8 cellular contexts compared by ENCODE assay signal in the genomic region with DNA sequence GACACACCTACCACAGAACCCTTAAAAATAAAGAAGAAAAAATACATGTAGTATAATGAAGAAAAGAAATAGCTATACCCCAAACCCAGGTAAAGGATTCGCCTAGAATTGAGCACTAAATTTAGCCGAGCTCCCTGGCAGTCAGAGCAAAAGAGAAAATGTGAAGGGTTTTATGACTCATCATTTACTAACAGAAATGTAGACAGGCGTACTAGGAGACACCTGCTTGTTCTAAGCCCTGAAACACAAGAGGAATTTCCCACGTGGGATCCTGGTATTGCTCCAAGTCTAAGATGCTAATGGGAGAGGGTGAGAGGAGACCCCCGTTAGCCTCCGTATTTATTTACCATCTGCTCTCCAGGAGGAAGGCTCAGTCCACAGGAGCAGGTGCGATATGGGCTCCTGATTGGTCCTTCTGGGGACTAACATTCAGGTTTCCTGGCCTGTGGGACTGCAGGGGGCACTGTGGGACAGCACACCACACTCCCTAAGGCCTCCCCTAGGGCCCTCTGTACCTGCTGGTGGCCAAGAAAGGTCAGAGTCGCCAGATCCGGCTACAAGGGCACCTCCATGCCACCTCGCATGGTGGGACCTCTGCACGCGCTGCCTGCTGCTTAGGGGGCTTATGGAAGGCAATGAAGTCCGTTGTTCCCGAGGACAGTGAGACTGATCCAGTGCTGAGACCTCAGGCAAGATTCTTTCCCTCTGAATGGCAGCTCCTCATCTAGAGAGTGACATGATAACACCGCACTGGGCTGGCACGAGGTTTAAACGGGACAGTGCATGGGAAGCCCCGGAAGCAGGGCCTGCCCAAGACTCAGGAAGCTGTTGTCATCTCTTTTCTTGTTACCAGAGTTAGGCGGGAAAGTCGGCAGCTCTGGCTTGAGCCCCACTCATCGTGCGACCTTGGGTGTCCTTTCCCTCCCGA. TPM values are rescaled to one million over a fixed set of nuclear protein-coding genes. Genes with fewer than 3 reads are reported as not detected.
A peak's percentile ranks its signal among the peaks of the same experiment; 100 is the strongest.
DNase-seq lines count a peak whose midpoint lies in the region; ATAC-seq and TF ChIP-seq lines count a peak whose summit lies in the region.

No MANE protein-coding gene starts in this region.

- H3K4me3 Mint-ChIP-seq in nephron: no peak overlapping the region

- no peaks in the 10 kb centered on the region for H3K4me1 Mint-ChIP-seq in nephron

- TF ChIP-seq CTCF in epithelial cell of proximal tubule (conservative IDR thresholded peaks at IDR 0.05; ENCODE audit: low read depth, low read length): peak; percentile 77
- TF ChIP-seq CTCF in nephron (IDR thresholded peaks at IDR 0.05; ENCODE audit: unreplicated experiment in 3 of 3): peak in 2 of 3 experiments; percentile 20 to 35

- no peaks in the 10 kb centered on the region for H3K36me3 Mint-ChIP-seq in nephron (ENCODE audit: low read depth)

- ATAC-seq in GM19324 (IDR thresholded peaks at IDR 0.05; ENCODE audit: low FRiP score, unreplicated experiment): peak; percentile 68

- H3K4me3 ChIP-seq in epithelial cell of proximal tubule (ENCODE audit: low read depth, low read length): no peak overlapping the region

- peaks cover 29% of the 10 kb centered on the region for H3K27me3 Mint-ChIP-seq in nephron (ENCODE audit: low read depth)

- DNase-seq in DMS153 (lab: John Stamatoyannopoulos, UW) (peak; percentile 30), HS-27A (ENCODE audit: low read depth) (peak; percentile 15), RKO (ENCODE audit: low spot score) (peak; percentile 11), epithelial cell of proximal tubule (ENCODE audit: low read depth) (peak; percentile 1), NCI-H2171 treated with DMSO at 0.1 percent for 48 hours (lab: John Stamatoyannopoulos, UW) (no peak), putamen (ENCODE audit: low spot score) (no peak)

- H3K27ac Mint-ChIP-seq in nephron: no peak overlapping the region

- peaks cover 10% of the 10 kb centered on the region for H3K9me3 Mint-ChIP-seq in nephron

RNA-seq across cellular contexts. Expression of a gene that starts 25.8 kb away (rescaled TPM):
- not detected in 2 replicates for total RNA-seq in epithelial cell of proximal tubule

RNA-seq across cellular contexts. Expression of a gene that starts 41.0 kb away (rescaled TPM):
- not detected in 2 replicates for total RNA-seq in epithelial cell of proximal tubule

Comparison
In these comparisons a context has a peak if more than half of its experiments do, and no peak if none do; other contexts are left out.
1. DNase-seq: peak in DMS153 (single experiment), HS-27A (single experiment), RKO (single experiment) and epithelial cell of proximal tubule (single experiment); none in NCI-H2171 treated with DMSO at 0.1 percent for 48 hours (single experiment) and putamen (single experiment).